ENCODE assay signal across 8 cellular contexts in the genomic region with DNA sequence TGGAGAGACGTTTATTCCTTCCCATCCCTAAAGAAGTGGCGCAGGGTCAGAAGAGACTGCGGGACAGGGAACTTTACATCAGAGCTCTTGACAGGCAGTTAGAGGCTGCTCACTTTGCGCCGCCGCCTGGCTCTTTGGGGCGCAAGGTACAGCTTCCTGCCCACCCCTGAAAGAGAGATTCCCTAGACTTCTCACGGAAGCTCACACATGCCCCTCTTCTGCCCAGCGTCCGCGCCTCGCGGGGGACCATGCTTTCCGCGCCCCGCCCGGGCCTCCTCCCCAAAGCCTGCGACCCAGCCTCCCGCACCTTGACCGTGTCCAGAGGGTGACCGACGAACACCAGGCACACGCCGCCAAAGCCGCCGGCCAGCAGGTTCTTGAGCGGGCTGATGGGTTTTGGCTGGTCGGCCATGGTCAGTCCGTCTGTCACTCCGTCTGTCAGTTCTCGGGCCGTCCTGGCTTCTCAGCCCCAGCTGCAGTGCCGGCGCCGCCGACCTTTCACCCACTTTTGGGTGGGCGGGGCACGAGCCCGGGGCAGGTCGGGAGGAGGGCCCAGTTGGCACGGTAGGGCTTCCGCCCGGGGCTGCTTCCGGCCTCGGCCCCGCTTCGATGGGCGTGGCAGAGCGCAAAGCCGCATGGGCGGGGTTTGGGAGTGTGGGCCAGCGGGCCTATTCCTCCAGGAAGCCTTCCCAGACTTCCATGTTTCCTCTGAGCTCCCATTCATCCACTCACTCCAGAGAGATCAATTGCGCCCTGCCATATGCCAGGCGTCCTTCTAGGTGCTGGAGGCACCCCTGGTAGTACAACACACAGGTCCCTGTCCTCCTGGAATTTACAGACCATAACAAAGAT. TPM values are rescaled to one million over a fixed set of nuclear protein-coding genes. Genes with fewer than 3 reads are reported as not detected.
DNase-seq lines count a peak whose midpoint lies in the region; ATAC-seq and TF ChIP-seq lines count a peak whose summit lies in the region.

A gene with protein sequence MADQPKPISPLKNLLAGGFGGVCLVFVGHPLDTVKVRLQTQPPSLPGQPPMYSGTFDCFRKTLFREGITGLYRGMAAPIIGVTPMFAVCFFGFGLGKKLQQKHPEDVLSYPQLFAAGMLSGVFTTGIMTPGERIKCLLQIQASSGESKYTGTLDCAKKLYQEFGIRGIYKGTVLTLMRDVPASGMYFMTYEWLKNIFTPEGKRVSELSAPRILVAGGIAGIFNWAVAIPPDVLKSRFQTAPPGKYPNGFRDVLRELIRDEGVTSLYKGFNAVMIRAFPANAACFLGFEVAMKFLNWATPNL (minus strand): TSS at position 500 of the 852 bp plus-strand sequence. CDS start 88 bp downstream, at position 412.

- H3K4me1 Mint-ChIP-seq in IgD-negative memory B cell: peaks cover 31 to 33% (median 32%) of the 10 kb centered on the region in 3 donors
- peaks cover 14% of the 10 kb centered on the region for H3K4me1 Mint-ChIP-seq in neural progenitor cell

- H3K4me1 ChIP-seq in foreskin keratinocyte (peaks cover 4% of the 10 kb centered on the region), neural progenitor cell (no peaks in the 10 kb centered on the region), stomach smooth muscle (ENCODE audit: control insufficient read depth, insufficient read depth, low read length) (peaks cover 14% of the 10 kb centered on the region)

- no peaks in the 10 kb centered on the region for H3K79me2 ChIP-seq in neural progenitor cell (ENCODE audit: low read depth)

- H3F3A ChIP-seq in neural progenitor cell (ENCODE audit: low read depth): peaks cover 13% of the 10 kb centered on the region

- H3K9me3 ChIP-seq in neural progenitor cell (ENCODE audit: low read depth) (no peaks in the 10 kb centered on the region), stomach smooth muscle (ENCODE audit: control insufficient read depth in 2 of 2, low read length in 2 of 2) (no peaks in the 10 kb centered on the region)

- H3K4me3 ChIP-seq in neural progenitor cell: peak within 1 kb of the TSS; percentile 62
- peak within 1 kb of the TSS; percentile 83 to 91 for H3K4me3 ChIP-seq in stomach smooth muscle (ENCODE audit: low read length in 2 of 2)

- H3K36me3 Mint-ChIP-seq in IgD-negative memory B cell (no peaks in the 10 kb centered on the region), neural progenitor cell (no peaks in the 10 kb centered on the region)

- H3K9me3 Mint-ChIP-seq in IgD-negative memory B cell (no peaks in the 10 kb centered on the region), neural progenitor cell (no peaks in the 10 kb centered on the region)

- H3K36me3 ChIP-seq in neural progenitor cell (no peaks in the 10 kb centered on the region), stomach smooth muscle (ENCODE audit: control insufficient read depth in 2 of 2, insufficient read depth in 2 of 2, low read length in 2 of 2) (no peaks in the 10 kb centered on the region)

- no peak within 1 kb of the TSS for H3K9ac ChIP-seq in neural progenitor cell
- H3K9ac ChIP-seq in stomach smooth muscle (ENCODE audit: low read length in 2 of 2): peak within 1 kb of the TSS; percentile 81 to 89

- H2AFZ ChIP-seq in neural progenitor cell (replicated peaks): peak within 1 kb of the TSS; percentile 69

- H3K27ac ChIP-seq in foreskin keratinocyte (no peak within 1 kb of the TSS), neural progenitor cell (no peak within 1 kb of the TSS), stomach smooth muscle (ENCODE audit: low read length) (peak within 1 kb of the TSS; percentile 80)

- peak within 1 kb of the TSS; percentile 78 to 94 (median 92) for H3K27ac Mint-ChIP-seq in IgD-negative memory B cell
- H3K27ac Mint-ChIP-seq in neural progenitor cell: no peak within 1 kb of the TSS

- no peaks in the 10 kb centered on the region for H3K27me3 ChIP-seq in foreskin keratinocyte
- H3K27me3 ChIP-seq in neural progenitor cell: peaks cover 10% of the 10 kb centered on the region
- no peaks in the 10 kb centered on the region for H3K27me3 ChIP-seq in stomach smooth muscle (ENCODE audit: control insufficient read depth in 1 of 2, insufficient read depth in 2 of 2, low read length in 2 of 2)

- H4K20me1 ChIP-seq in neural progenitor cell (ENCODE audit: low read depth): no peaks in the 10 kb centered on the region

- DNase-seq in DMS79 (lab: John Stamatoyannopoulos, UW) (peak; percentile 33), SHP77 (lab: John Stamatoyannopoulos, UW) (peak; percentile 89 to 91), activated gamma-delta T cell (lab: John Stamatoyannopoulos, UW) (peak; percentile 80), foreskin keratinocyte (peak; percentile 51 to 80), neural progenitor cell (ENCODE audit: low spot score) (peak; percentile 91)

- TF ChIP-seq CTCF in foreskin keratinocyte (conservative IDR thresholded peaks at IDR 0.05) (peak; percentile 37), neural progenitor cell (IDR thresholded peaks at IDR 0.05) (peak; percentile 3)

- H3K4me2 ChIP-seq in neural progenitor cell: peak within 1 kb of the TSS; percentile 82

- ATAC-seq in GM21528 (IDR thresholded peaks at IDR 0.05; ENCODE audit: low FRiP score, unreplicated experiment) (peak; percentile 82), foreskin keratinocyte (peak; percentile 89)

- H3K27me3 Mint-ChIP-seq in IgD-negative memory B cell (no peaks in the 10 kb centered on the region), neural progenitor cell (ENCODE audit: insufficient read depth, low read depth) (peaks cover 6% of the 10 kb centered on the region)

- H3K4me3 Mint-ChIP-seq in IgD-negative memory B cell (peak within 1 kb of the TSS; percentile 95 to 99 (median 96)), neural progenitor cell (peak within 1 kb of the TSS; percentile 85)

RNA-seq across cellular contexts. Expression of the gene that starts here (rescaled TPM):
- 13.7 TPM for polyA plus RNA-seq in IgD-negative memory B cell
- total RNA-seq in foreskin keratinocyte: 9.7 and 12.9 TPM in 2 replicates
- 8.9 and 10.1 TPM in 2 replicates for polyA plus RNA-seq in foreskin keratinocyte
- total RNA-seq in neural progenitor cell (ENCODE audit: low replicate concordance): 4.3 and 12.5 TPM in 2 replicates

Comparison
In these comparisons a context has a peak if more than half of its experiments do, and no peak if none do; other contexts are left out.
1. DNase-seq: peak in every context shown above with its lines; median percentile 91 in neural progenitor cell; 90 in SHP77; 80 in activated gamma-delta T cell; 66 in foreskin keratinocyte; 33 in DMS79.